ENCODE assay signal across 1 cellular context in genomic region chr1:100034465-100034864, GRCh38.
TF ChIP-seq lines count a peak whose summit lies in the region.

No MANE protein-coding gene starts in this region.

TF ChIP-seq in WTC11, 78 proteins besides CTCF, POLR2A, EP300 and RAD21 (continued from another document):
- TF ChIP-seq GRHL2 (CRISPR knock-in tag; IDR thresholded peaks at IDR 0.05; ENCODE audit: insufficient replicate concordance, severe bottlenecking) = no peak
- no peak for TF ChIP-seq CBFB (CRISPR knock-in tag; IDR thresholded peaks at IDR 0.05; ENCODE audit: low read depth)
- no peak for TF ChIP-seq EMX1 (CRISPR knock-in tag; IDR thresholded peaks at IDR 0.05)
- TF ChIP-seq ZNF317 (CRISPR knock-in tag; IDR thresholded peaks at IDR 0.05; ENCODE audit: borderline replicate concordance, low read depth) = no peak
